12 cellular contexts compared by ENCODE assay signal in the genomic region with DNA sequence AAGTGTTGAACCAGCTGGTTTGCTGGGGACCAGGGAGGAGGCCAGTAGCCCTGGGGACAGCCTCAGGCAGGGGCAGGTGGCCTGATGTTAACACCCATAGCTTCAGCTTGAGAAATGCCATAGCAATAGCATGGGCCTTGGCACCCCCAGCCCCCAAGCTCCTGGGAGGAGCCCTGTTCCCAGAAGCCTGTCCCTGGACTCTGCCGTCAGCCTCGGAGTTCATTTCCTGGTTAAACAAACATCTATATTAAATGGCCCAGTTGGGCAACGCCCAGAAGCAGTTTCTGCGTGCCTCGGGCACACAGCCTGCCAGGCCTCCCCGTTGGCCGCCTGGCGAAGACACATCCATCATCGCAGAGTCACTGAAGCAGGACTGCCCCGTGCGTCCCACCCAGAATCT. TPM values are rescaled to one million over a fixed set of nuclear protein-coding genes. Genes with fewer than 3 reads are reported as not detected.
DNase-seq lines count a peak whose midpoint lies in the region; ATAC-seq, FAIRE-seq and TF ChIP-seq lines count a peak whose summit lies in the region.
"Had no signal": no experiment of that assay in that cellular context is flagged by ENCODE, and none has a peak within 500 bp of the region (broad histone marks: within the 10 kb centered on the region; RNA-seq: fewer than 3 reads in every experiment).

No MANE protein-coding gene starts in this region.

- H3K36me3 ChIP-seq in thyroid gland: no peaks in the 10 kb centered on the region

- H3K4me1 ChIP-seq in thyroid gland: peaks cover 0 to 12% of the 10 kb centered on the region in 2 donors

- peaks cover 23 to 38% (median 25%) of the 10 kb centered on the region in 4 donors for H3K4me1 Mint-ChIP-seq in naive thymus-derived CD8-positive, alpha-beta T cell

- H3K9me3 Mint-ChIP-seq in naive thymus-derived CD8-positive, alpha-beta T cell: no peaks in the 10 kb centered on the region

- POLR2A ChIA-PET in naive thymus-derived CD8-positive, alpha-beta T cell (lab: Charles Lee): interaction anchor here (2.7 kb wide), 1 partner anchor 225 kb away, joined by 8 read pairs; a partner anchor contains a TSS

- H3K27ac Mint-ChIP-seq in naive thymus-derived CD8-positive, alpha-beta T cell: peak overlapping the region in 1 of 10 donors; percentile 79
- H3K27ac Mint-ChIP-seq: activated CD4-positive, alpha-beta T cell treated with anti-CD3 and anti-CD28 coated beads for 36 hours had no signal

- intact Hi-C loops in thyroid gland (cut with DNase I): no loop called here

- WGBS in thyroid gland, 2 donors: 60 to 78% methylated on average over 1 to 11 of the region's 11 CpGs

- H3K27me3 Mint-ChIP-seq in naive thymus-derived CD8-positive, alpha-beta T cell: peaks cover 0 to 3% (median 0%) of the 10 kb centered on the region in 5 donors
- H3K27me3 Mint-ChIP-seq: activated CD4-positive, alpha-beta T cell treated with anti-CD3 and anti-CD28 coated beads for 36 hours had no signal

- TF ChIP-seq CTCF in coronary artery (IDR thresholded peaks at IDR 0.05): no peak
- TF ChIP-seq CTCF in thyroid gland (IDR thresholded peaks at IDR 0.05): no peak

- H3K4me3 ChIP-seq in coronary artery: peak overlapping the region; percentile 32
- H3K4me3 ChIP-seq in thyroid gland (replicated peaks in 1 of 3): no peak overlapping the region

- no peaks in the 10 kb centered on the region for H3K27me3 ChIP-seq in thyroid gland

- DNase-seq in NCI-H146 (lab: John Stamatoyannopoulos, UW) (peak; percentile 8), NCI-H146 treated with DMSO at 0.1 percent for 48 hours (lab: John Stamatoyannopoulos, UW; ENCODE audit: unreplicated experiment) (no peak), coronary artery (ENCODE audit: low spot score) (peak; percentile 92), left lobe of liver (ENCODE audit: low spot score) (peak; percentile 85), thyroid gland (peak; percentile 16 to 29), GM12891 (ENCODE audit: insufficient read length, low spot score) (no peak)
- no peak for DNase-seq in naive thymus-derived CD8-positive, alpha-beta T cell
- DNase-seq in activated CD8-positive, alpha-beta memory T cell treated with anti-CD3 and anti-CD28 coated beads, Interleukin-2, amount 50 U/mL, for 4 hours: no peak
- DNase-seq: activated CD4-positive, alpha-beta T cell treated with anti-CD3 and anti-CD28 coated beads for 36 hours; NK-92 treated with Interleukin-12 subunit alpha and Interleukin-12 subunit beta, amount 100 ng/mL, for 24 hours; stimulated activated naive CD4-positive, alpha-beta T cell treated with Interleukin-2 at 50 U/mL for 16 hours had no signal

- no peak overlapping the region for H3K4me3 Mint-ChIP-seq in naive thymus-derived CD8-positive, alpha-beta T cell
- H3K4me3 Mint-ChIP-seq: activated CD4-positive, alpha-beta T cell treated with anti-CD3 and anti-CD28 coated beads for 36 hours had no signal

- H3K27ac ChIP-seq in coronary artery: peak overlapping the region; percentile 65 to 86
- H3K27ac ChIP-seq in thyroid gland: peak overlapping the region in 2 of 3 donors; percentile 61 to 65

- no peak for FAIRE-seq in GM12891 (lab: Jason Lieb, UNC)
- FAIRE-seq: A204.1 had no signal

- no peaks in the 10 kb centered on the region for H3K9me3 ChIP-seq in thyroid gland

- no peaks in the 10 kb centered on the region for H3K36me3 Mint-ChIP-seq in naive thymus-derived CD8-positive, alpha-beta T cell

- ATAC-seq in left lobe of liver: peak; percentile 93
- no peak for ATAC-seq in naive thymus-derived CD8-positive, alpha-beta T cell
- ATAC-seq: activated CD4-positive, alpha-beta T cell treated with anti-CD3 and anti-CD28 coated beads for 36 hours had no signal

- TF ChIP-seq POLR2A in thyroid gland (IDR thresholded peaks at IDR 0.05) (no peak), GM12891 (IDR thresholded peaks at IDR 0.05; ENCODE audit: low read depth, low read length) (no peak)

TF ChIP-seq in GM12891, 5 proteins besides CTCF, POLR2A, EP300 and RAD21:
- no peak for TF ChIP-seq SPI1 (IDR thresholded peaks at IDR 0.05; ENCODE audit: low read depth, low read length)
- no peak for TF ChIP-seq POLR2AphosphoS5 (IDR thresholded peaks at IDR 0.05; ENCODE audit: low read depth, low read length)
- no peak for TF ChIP-seq POU2F2 (IDR thresholded peaks at IDR 0.05; ENCODE audit: low read depth, low read length)
- TF ChIP-seq TAF1 (IDR thresholded peaks at IDR 0.05; ENCODE audit: low read depth, low read length): no peak
- no peak for TF ChIP-seq PAX5 (IDR thresholded peaks at IDR 0.05; ENCODE audit: insufficient read depth, low read length, severe bottlenecking)

RNA-seq across cellular contexts. Expression of a gene that starts 58.2 kb away (rescaled TPM):
- total RNA-seq in left lobe of liver (4.2 TPM), thyroid gland (10 to 100 TPM; 13.0 to 29.3 (median 17.4) TPM)
- total RNA-seq in naive thymus-derived CD8-positive, alpha-beta T cell: under 1 TPM in 1 of 2 experiments, not detected in 1; 0.05 TPM
- not detected for polyA plus RNA-seq in naive thymus-derived CD8-positive, alpha-beta T cell
- polyA plus RNA-seq in GM12891 (2012; ENCODE audit: low read depth, missing spikeins): 0.10 TPM

Comparison
In these comparisons a context has a peak if more than half of its experiments do, and no peak if none do; other contexts are left out.
1. DNase-seq: peak in NCI-H146 (single experiment), coronary artery (single experiment), left lobe of liver (single experiment) and thyroid gland (2 of 2); none in NCI-H146 treated with DMSO at 0.1 percent for 48 hours (single experiment), naive thymus-derived CD8-positive, alpha-beta T cell (0 of 10), activated CD8-positive, alpha-beta memory T cell treated with anti-CD3 and anti-CD28 coated beads, Interleukin-2, amount 50 U/mL, for 4 hours (single experiment) and GM12891 (single experiment).